In the genomic region with DNA sequence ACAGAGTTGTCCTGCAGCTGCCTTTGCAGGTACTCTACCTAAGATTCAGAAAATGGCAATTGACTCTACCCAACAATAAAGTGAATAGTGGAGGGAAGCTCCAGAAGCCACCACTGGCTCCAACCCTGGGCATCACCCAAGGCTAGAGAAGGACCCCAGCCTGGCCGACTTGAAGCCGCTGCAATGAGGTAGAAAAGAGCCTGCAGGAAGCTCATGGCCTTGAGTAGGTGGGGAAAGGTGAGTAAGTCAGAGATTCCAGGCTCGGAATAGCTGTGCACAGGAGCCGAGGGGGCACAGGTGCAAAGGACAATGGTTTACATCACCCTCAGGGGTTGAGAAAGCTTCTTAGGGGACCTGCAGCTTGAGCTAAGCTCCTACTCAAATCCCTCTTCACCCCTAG, we compare ENCODE assay signal across 16 cellular contexts.
"Had no signal": no experiment of that assay in that cellular context is flagged by ENCODE, and none has a peak within 500 bp of the region (broad histone marks: within the 10 kb centered on the region; RNA-seq: fewer than 3 reads in every experiment).

No MANE protein-coding gene starts in this region.

- H3K9me3 ChIP-seq: sigmoid colon, upper lobe of right lung had no signal

- H3K4me3 ChIP-seq: sigmoid colon, SK-N-MC, upper lobe of right lung had no signal

- H3K9me3 Mint-ChIP-seq: activated naive CD4-positive, alpha-beta T cell treated with anti-CD3 and anti-CD28 coated beads, Interleukin-2, amount 50 U/mL, for 72 hours; stimulated activated naive CD8-positive, alpha-beta T cell treated with anti-CD3 and anti-CD28 coated beads, Interleukin-15, Interleukin-2, amounts not matched to agents 100 ng/mL and 50 ng/mL, for 24 hours had no signal

- H3K36me3 ChIP-seq: sigmoid colon, upper lobe of right lung had no signal

- DNase-seq: activated effector memory CD4-positive, alpha-beta T cell treated with anti-CD3 and anti-CD28 coated beads, Interleukin-2, amount 50 U/mL, for 16 hours; activated T-cell treated with anti-CD3 and anti-CD28 coated beads for 4 hours; aorta; foreskin melanocyte; head of caudate nucleus; islet precursor cell; mammary epithelial cell; sigmoid colon; stimulated activated CD4-positive, alpha-beta T cell treated with anti-CD3 and anti-CD28 coated beads, Interleukin-12 subunit alpha, Interleukin-12 subunit beta, amount 100 ng/mL, for 4 hours; stimulated activated CD4-positive, alpha-beta T cell treated with anti-CD3 and anti-CD28 coated beads, Interleukin-2, amount 100 ng/mL, for 48 hours; T-helper 1 cell; upper lobe of right lung had no signal

- H3K27me3 Mint-ChIP-seq: stimulated activated naive CD8-positive, alpha-beta T cell treated with anti-CD3 and anti-CD28 coated beads, Interleukin-15, Interleukin-2, amounts not matched to agents 100 ng/mL and 50 ng/mL, for 24 hours had no signal

- ATAC-seq: activated naive CD4-positive, alpha-beta T cell treated with anti-CD3 and anti-CD28 coated beads, Interleukin-2, amount 50 U/mL, for 72 hours; left lobe of liver had no signal

- H3K4me3 Mint-ChIP-seq: stimulated activated naive CD8-positive, alpha-beta T cell treated with anti-CD3 and anti-CD28 coated beads, Interleukin-15, Interleukin-2, amounts not matched to agents 100 ng/mL and 50 ng/mL, for 24 hours had no signal

- H3K27ac ChIP-seq: sigmoid colon, SK-N-MC, upper lobe of right lung had no signal

- H3K27me3 ChIP-seq: sigmoid colon, upper lobe of right lung had no signal

- H3K4me1 ChIP-seq: sigmoid colon, upper lobe of right lung had no signal
